Comparison of ENCODE assay signal across 13 cellular contexts in genomic region chr5:127092690-127093089, GRCh38. TPM values are rescaled to one million over a fixed set of nuclear protein-coding genes. Genes with fewer than 3 reads are reported as not detected.
DNase-seq lines count a peak whose midpoint lies in the region; ATAC-seq, FAIRE-seq and TF ChIP-seq lines count a peak whose summit lies in the region.
"Had no signal": no experiment of that assay in that cellular context is flagged by ENCODE, and none has a peak within 500 bp of the region (broad histone marks: within the 10 kb centered on the region; RNA-seq: fewer than 3 reads in every experiment).

No MANE protein-coding gene starts in this region.

- ATAC-seq in HG02642 (IDR thresholded peaks at IDR 0.05; ENCODE audit: poor library complexity, unreplicated experiment): no peak
- ATAC-seq: natural killer cell, Panc1 had no signal

- intact Hi-C loops in posterior cingulate gyrus (cut with DNase I): no loop called here

- peak; percentile 16 for DNase-seq in Caki2 (ENCODE audit: low read depth)
- peak; percentile 60 for DNase-seq in M059J (ENCODE audit: low read depth)
- peak; percentile 72 for DNase-seq in astrocyte of the spinal cord (ENCODE audit: low read depth, low spot score)
- peak; percentile 25 for DNase-seq in iPS DF 19.7 (ENCODE audit: low read depth, low spot score)
- no peak for DNase-seq in posterior cingulate gyrus
- no peak for DNase-seq in putamen (ENCODE audit: low spot score)
- no peak for DNase-seq in D721Med (ENCODE audit: insufficient read length, low spot score)
- DNase-seq: activated CD4-positive, alpha-beta memory T cell treated with anti-CD3 and anti-CD28 coated beads, Interleukin-2, amount 10 ng/mL, durations not matched to agents 7 days and 5 days; cortex of kidney; natural killer cell; sigmoid colon had no signal

- FAIRE-seq in D721Med (lab: Jason Lieb, UNC): no peak

- no peak for TF ChIP-seq CTCF in astrocyte of the spinal cord (IDR thresholded peaks at IDR 0.05; ENCODE audit: low read depth, low read length)
- TF ChIP-seq CTCF in D721Med (IDR thresholded peaks at IDR 0.05; ENCODE audit: insufficient read depth, missing control alignments): no peak

- H3K4me3 ChIP-seq in astrocyte of the spinal cord (ENCODE audit: low read depth, low read length): no peak overlapping the region
- H3K4me3 ChIP-seq: sigmoid colon had no signal

- in situ Hi-C loops in Caki2 (cut with HindIII; ENCODE audit: low pct_unique_long_range_greater_than_20kb, low sequenced_read_pairs): no loop called here
- in situ Hi-C loops in astrocyte of the spinal cord (cut with HindIII; ENCODE audit: low sequenced_read_pairs): no loop called here

RNA-seq across cellular contexts. Expression of gene C5orf63, which starts 19.4 kb away (rescaled TPM):
- not detected in 2 replicates for total RNA-seq in Caki2 (2014; rRNA removed; shearing (Covaris generic); ENCODE audit: low replicate concordance)
- total RNA-seq in M059J (2014; rRNA removed; shearing (Covaris generic)): 1.7 and 2.6 TPM in 2 replicates

Comparison
In these comparisons a context has a peak if more than half of its experiments do, and no peak if none do; other contexts are left out.
1. DNase-seq: peak in Caki2 (single experiment), M059J (single experiment), astrocyte of the spinal cord (single experiment) and iPS DF 19.7 (single experiment); none in posterior cingulate gyrus (0 of 10), putamen (single experiment) and D721Med (single experiment).